In genomic region chr12:38138225-38139221, GRCh38 we compare ENCODE assay signal across 8 cellular contexts.
DNase-seq lines count a peak whose midpoint lies in the region; ATAC-seq and TF ChIP-seq lines count a peak whose summit lies in the region.

No MANE protein-coding gene starts in this region.

- intact Hi-C loops in ovary (cut with DNase I): loop anchor here in 2 of 4 donors (5.0 to 10.0 kb wide), 2 partner anchors 176 to 179 kb away; partner anchors contain the start of gene ALG10B (in 2 of the 2)

- no peaks in the 10 kb centered on the region for H3K27me3 ChIP-seq in ovary

- H3K27ac Mint-ChIP-seq in activated naive CD4-positive, alpha-beta T cell treated with anti-CD3 and anti-CD28 coated beads, Interleukin-2, amount 50 U/mL, for 24 hours: no peak overlapping the region
- no peak overlapping the region for H3K27ac Mint-ChIP-seq in type B pancreatic cell

- peaks cover 3% of the 10 kb centered on the region for H3K4me1 ChIP-seq in ovary (ENCODE audit: insufficient read depth)

- no peak for TF ChIP-seq POLR2A in ovary (IDR thresholded peaks at IDR 0.05)

- 2 to 16% (median 8%) methylated on average over 54 of the region's 54 CpGs for WGBS in ovary, 3 donors

- peak; percentile 77 for ATAC-seq in GM19452 (IDR thresholded peaks at IDR 0.05; ENCODE audit: unreplicated experiment)

- H3K27me3 Mint-ChIP-seq in activated naive CD4-positive, alpha-beta T cell treated with anti-CD3 and anti-CD28 coated beads, Interleukin-2, amount 50 U/mL, for 24 hours: peaks cover 6% of the 10 kb centered on the region
- H3K27me3 Mint-ChIP-seq in type B pancreatic cell: no peaks in the 10 kb centered on the region

- H3K4me3 ChIP-seq in ovary: peak overlapping the region; percentile 19

- TF ChIP-seq CTCF in ovary (IDR thresholded peaks at IDR 0.05): peak; percentile 81 to 94 (median 88)
- TF ChIP-seq CTCF in type B pancreatic cell (conservative IDR thresholded peaks at IDR 0.05): peak; percentile 92

- H3K4me3 Mint-ChIP-seq in activated naive CD4-positive, alpha-beta T cell treated with anti-CD3 and anti-CD28 coated beads, Interleukin-2, amount 50 U/mL, for 24 hours: peak overlapping the region; percentile 81
- peak overlapping the region; percentile 53 for H3K4me3 Mint-ChIP-seq in type B pancreatic cell

- H3K36me3 ChIP-seq in ovary: no peaks in the 10 kb centered on the region

- no peak overlapping the region for H3K27ac ChIP-seq in ovary

- no peaks in the 10 kb centered on the region for H3K9me3 ChIP-seq in ovary

- H3K9me3 Mint-ChIP-seq in activated naive CD4-positive, alpha-beta T cell treated with anti-CD3 and anti-CD28 coated beads, Interleukin-2, amount 50 U/mL, for 24 hours: no peaks in the 10 kb centered on the region
- no peaks in the 10 kb centered on the region for H3K9me3 Mint-ChIP-seq in type B pancreatic cell

- no peaks in the 10 kb centered on the region for H3K36me3 Mint-ChIP-seq in activated naive CD4-positive, alpha-beta T cell treated with anti-CD3 and anti-CD28 coated beads, Interleukin-2, amount 50 U/mL, for 24 hours
- H3K36me3 Mint-ChIP-seq in type B pancreatic cell: no peaks in the 10 kb centered on the region

- DNase-seq in CMK (ENCODE audit: low read depth): peak; percentile 30
- DNase-seq in HuH-7 (ENCODE audit: low spot score): peak; percentile 61
- peak; percentile 77 for DNase-seq in SHP77 treated with DMSO at 0.1 percent for 48 hours (lab: John Stamatoyannopoulos, UW)
- peak; percentile 80 for DNase-seq in glomerular visceral epithelial cell (ENCODE audit: extremely low spot score)
- peak in 4 of 5 donors; percentile 51 to 79 (median 63) for DNase-seq in ovary
- DNase-seq in type B pancreatic cell (ENCODE audit: extremely low spot score, unreplicated experiment): peak; percentile 68

- TF ChIP-seq EP300 in ovary (IDR thresholded peaks at IDR 0.05): no peak

- H3K4me1 Mint-ChIP-seq in activated naive CD4-positive, alpha-beta T cell treated with anti-CD3 and anti-CD28 coated beads, Interleukin-2, amount 50 U/mL, for 24 hours: peaks cover 10% of the 10 kb centered on the region
- H3K4me1 Mint-ChIP-seq in type B pancreatic cell (ENCODE audit: unreplicated experiment): peaks cover 5% of the 10 kb centered on the region

Comparison
In these comparisons a context has a peak if more than half of its experiments do, and no peak if none do; other contexts are left out.
1. DNase-seq: peak in every context shown above with its lines; median percentile 80 in glomerular visceral epithelial cell; 77 in SHP77 treated with DMSO at 0.1 percent for 48 hours; 68 in type B pancreatic cell; 63 in ovary; 61 in HuH-7; 30 in CMK.